Comparison of ENCODE assay signal across 8 cellular contexts in the genomic region with DNA sequence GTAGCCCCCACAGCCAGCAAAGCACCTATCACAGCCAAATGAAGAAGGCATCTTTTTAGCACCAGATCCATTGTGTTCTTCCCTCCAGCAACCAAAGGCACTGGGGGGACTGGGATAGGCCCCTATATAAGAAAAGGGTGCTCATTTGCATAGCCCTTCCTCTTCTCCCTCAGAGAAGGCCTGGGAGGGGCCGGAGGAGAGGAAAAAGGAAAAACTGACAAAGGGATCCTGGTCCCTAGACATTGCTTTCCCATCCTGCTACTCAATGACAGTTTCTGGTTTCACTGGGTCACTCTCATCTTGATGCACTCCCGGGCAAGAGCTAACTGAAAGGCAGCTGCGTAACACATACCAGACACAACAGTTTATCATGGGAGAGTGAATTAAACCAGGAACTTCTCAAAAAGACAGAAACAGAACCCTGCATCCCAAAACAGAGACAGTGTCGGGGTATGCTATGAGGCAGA. TPM values are rescaled to one million over a fixed set of nuclear protein-coding genes. Genes with fewer than 3 reads are reported as not detected.
A peak's percentile ranks its signal among the peaks of the same experiment; 100 is the strongest.
DNase-seq lines count a peak whose midpoint lies in the region; ATAC-seq and TF ChIP-seq lines count a peak whose summit lies in the region.

A gene (minus strand): TSS at position 102 of the 467 bp plus-strand sequence. CDS start 31 bp downstream, at position 71.

- H3K27me3 Mint-ChIP-seq in naive thymus-derived CD8-positive, alpha-beta T cell, result no peaks in the 10 kb centered on the region

- no peaks in the 10 kb centered on the region for H3K9me3 Mint-ChIP-seq in naive thymus-derived CD8-positive, alpha-beta T cell

- peak within 1 kb of the TSS; percentile 87 to 98 (median 92) for H3K4me3 Mint-ChIP-seq in naive thymus-derived CD8-positive, alpha-beta T cell

- H3K27me3 ChIP-seq in Peyer's patch, result no peaks in the 10 kb centered on the region

- POLR2A ChIA-PET in naive thymus-derived CD8-positive, alpha-beta T cell (lab: Charles Lee), result interaction anchor here (1.0 to 1.3 kb wide), 3 partner anchors 7 to 151 kb away, joined by 3 to 4 read pairs (median 4); no protein-coding TSS in a partner anchor

- peak within 1 kb of the TSS; percentile 69 to 81 (median 78) for H3K27ac ChIP-seq in Peyer's patch

- H3K9me3 ChIP-seq in Peyer's patch, result no peaks in the 10 kb centered on the region

- peaks cover 17 to 34% (median 30%) of the 10 kb centered on the region in 4 donors for H3K4me1 Mint-ChIP-seq in naive thymus-derived CD8-positive, alpha-beta T cell

- DNase-seq in Peyer's patch, result no peak
- DNase-seq in epithelial cell of esophagus (ENCODE audit: low read depth), result no peak
- DNase-seq in naive thymus-derived CD8-positive, alpha-beta T cell, result no peak
- no peak for DNase-seq in NCI-H1436 (lab: John Stamatoyannopoulos, UW)
- no peak for DNase-seq in DMS114 treated with DMSO at 0.1 percent for 48 hours (lab: John Stamatoyannopoulos, UW; ENCODE audit: unreplicated experiment)
- no peak for DNase-seq in NCI-H128 (lab: John Stamatoyannopoulos, UW; ENCODE audit: unreplicated experiment)

- H3K4me3 ChIP-seq in Peyer's patch (peak within 1 kb of the TSS; percentile 60 to 79 (median 76)), epithelial cell of esophagus (ENCODE audit: low read length) (peak within 1 kb of the TSS; percentile 87)

- no peaks in the 10 kb centered on the region for H3K36me3 ChIP-seq in Peyer's patch

- H3K4me1 ChIP-seq in Peyer's patch, result peaks cover 0 to 11% (median 2%) of the 10 kb centered on the region in 4 donors

- TF ChIP-seq CTCF in Peyer's patch (IDR thresholded peaks at IDR 0.05), result no peak
- no peak for TF ChIP-seq CTCF in epithelial cell of esophagus (IDR thresholded peaks at IDR 0.05; ENCODE audit: insufficient read depth, low read depth, low read length, missing control alignments)

- TF ChIP-seq POLR2A in Peyer's patch (IDR thresholded peaks at IDR 0.05), result no peak

- ATAC-seq in GM18511 (IDR thresholded peaks at IDR 0.05; ENCODE audit: unreplicated experiment), result peak; percentile 26
- no peak for ATAC-seq in naive thymus-derived CD8-positive, alpha-beta T cell
- ATAC-seq in HG03469 (IDR thresholded peaks at IDR 0.05; ENCODE audit: unreplicated experiment), result no peak

- peak within 1 kb of the TSS; percentile 82 to 92 (median 88) for H3K27ac Mint-ChIP-seq in naive thymus-derived CD8-positive, alpha-beta T cell

- peaks cover 0 to 4% (median 0%) of the 10 kb centered on the region in 3 donors for H3K36me3 Mint-ChIP-seq in naive thymus-derived CD8-positive, alpha-beta T cell

RNA-seq across cellular contexts. Expression of the gene that starts here (rescaled TPM):
- 1 to 10 TPM; 2.5 to 10.0 (median 3.0) TPM for total RNA-seq in Peyer's patch
- not detected for total RNA-seq in naive thymus-derived CD8-positive, alpha-beta T cell
- under 1 TPM in 1 of 3 donors, not detected in 2; 0.15 TPM for polyA plus RNA-seq in naive thymus-derived CD8-positive, alpha-beta T cell
